Comparison of ENCODE assay signal across 14 cellular contexts in the genomic region with DNA sequence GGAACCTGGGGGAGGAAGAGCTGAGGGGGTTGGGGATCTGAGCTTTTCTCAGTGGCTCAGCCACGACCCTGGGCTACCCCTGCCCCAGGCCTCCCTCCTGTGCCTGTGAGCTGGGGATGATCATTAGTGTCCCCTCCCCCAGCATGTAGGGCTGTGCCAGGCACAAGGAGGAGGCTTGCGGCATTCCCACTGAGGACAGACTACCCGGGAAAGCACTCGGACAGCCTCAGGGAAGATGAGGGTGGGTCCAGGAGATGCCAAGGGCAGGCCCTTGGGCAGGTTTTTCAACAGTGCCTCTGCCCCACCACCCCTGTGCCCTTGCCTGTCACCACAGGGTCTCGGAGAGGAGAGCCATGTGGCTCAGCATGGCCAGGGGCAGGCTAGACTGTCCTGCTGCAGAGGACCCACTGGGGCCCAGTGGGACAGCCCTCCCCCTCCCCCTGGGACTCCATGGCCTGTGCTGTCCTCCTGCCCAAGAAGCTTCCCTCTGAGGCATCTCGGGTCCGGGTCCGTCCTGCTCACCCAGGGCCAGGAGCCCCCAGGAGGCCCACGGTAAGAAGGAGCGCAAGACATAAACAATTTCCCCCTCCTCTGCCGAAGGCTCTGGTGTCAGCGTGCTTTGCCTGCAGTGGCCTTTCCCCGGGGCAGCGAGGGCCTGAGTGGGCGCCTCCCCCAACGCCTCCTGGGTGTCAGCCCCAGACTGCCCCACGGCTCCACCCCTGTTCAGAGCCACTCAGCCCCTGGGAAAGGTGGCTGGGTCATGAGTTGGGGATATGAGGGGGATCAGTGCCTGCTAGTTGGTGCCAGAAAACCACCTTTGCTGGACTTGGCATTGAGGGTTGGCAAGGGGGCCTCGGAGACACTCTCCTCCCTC.
DNase-seq lines count a peak whose midpoint lies in the region; ATAC-seq and TF ChIP-seq lines count a peak whose summit lies in the region.
"Had no signal": no experiment of that assay in that cellular context is flagged by ENCODE, and none has a peak within 500 bp of the region (broad histone marks: within the 10 kb centered on the region; RNA-seq: fewer than 3 reads in every experiment).

No MANE protein-coding gene starts in this region.

- H3K27ac Mint-ChIP-seq in central memory CD8-positive, alpha-beta T cell (ENCODE audit: low read depth): peak overlapping the region; percentile 53
- no peak overlapping the region for H3K27ac Mint-ChIP-seq in mesothelial cell of epicardium
- no peak overlapping the region for H3K27ac Mint-ChIP-seq in activated T-helper 2 cell treated with anti-CD3 and anti-CD28 coated beads, Interferon-gamma antibody, Interleukin-2, Interleukin-4, amounts not matched to agents 10 μg/mL and 5 μg/mL and 100 μg/mL, durations not matched to agents 14 hours and 24 hours and 36 hours
- H3K27ac Mint-ChIP-seq: T-helper 2 cell treated with Interferon-gamma antibody and Interleukin-4, amounts not matched to agents 5 μg/mL and 100 μg/mL, for 36 hours had no signal

- H3K9me3 Mint-ChIP-seq in central memory CD8-positive, alpha-beta T cell: no peaks in the 10 kb centered on the region
- H3K9me3 Mint-ChIP-seq in mesothelial cell of epicardium: peaks cover 28% of the 10 kb centered on the region
- no peaks in the 10 kb centered on the region for H3K9me3 Mint-ChIP-seq in activated T-helper 2 cell treated with anti-CD3 and anti-CD28 coated beads, Interferon-gamma antibody, Interleukin-2, Interleukin-4, amounts not matched to agents 10 μg/mL and 5 μg/mL and 100 μg/mL, durations not matched to agents 14 hours and 24 hours and 36 hours
- H3K9me3 Mint-ChIP-seq: T-helper 2 cell treated with Interferon-gamma antibody and Interleukin-4, amounts not matched to agents 5 μg/mL and 100 μg/mL, for 36 hours had no signal

- peak; percentile 2 for DNase-seq in stimulated activated CD4-positive, alpha-beta T cell treated with anti-CD3 and anti-CD28 coated beads, Interleukin-4, amount 100 ng/mL, for 1 hour
- no peak for DNase-seq in stimulated activated CD4-positive, alpha-beta T cell treated with anti-CD3 and anti-CD28 coated beads, Interleukin-4, amount 100 ng/mL, for 4 hours
- no peak for DNase-seq in central memory CD8-positive, alpha-beta T cell (ENCODE audit: low spot score in 2 of 2)
- DNase-seq in mesothelial cell of epicardium (ENCODE audit: low spot score in 2 of 2, unreplicated experiment in 2 of 2) (peak; percentile 53 to 55), NCI-H1436 treated with DMSO at 0.1 percent for 48 hours (lab: John Stamatoyannopoulos, UW) (no peak), COR-L47 (lab: John Stamatoyannopoulos, UW) (no peak)
- no peak for DNase-seq in activated T-helper 2 cell treated with anti-CD3 and anti-CD28 coated beads, Interferon-gamma antibody, Interleukin-2, Interleukin-4, amounts not matched to agents 10 μg/mL and 5 μg/mL and 100 μg/mL, durations not matched to agents 14 hours and 24 hours and 36 hours (ENCODE audit: low spot score)
- DNase-seq: AML-193; effector memory CD4-positive, alpha-beta T cell; NCI-H345; PC-9 had no signal

- H3K36me3 Mint-ChIP-seq in central memory CD8-positive, alpha-beta T cell (ENCODE audit: insufficient read depth): no peaks in the 10 kb centered on the region
- peaks cover 16% of the 10 kb centered on the region for H3K36me3 Mint-ChIP-seq in mesothelial cell of epicardium
- H3K36me3 Mint-ChIP-seq in activated T-helper 2 cell treated with anti-CD3 and anti-CD28 coated beads, Interferon-gamma antibody, Interleukin-2, Interleukin-4, amounts not matched to agents 10 μg/mL and 5 μg/mL and 100 μg/mL, durations not matched to agents 14 hours and 24 hours and 36 hours (ENCODE audit: low read depth): no peaks in the 10 kb centered on the region

- intact Hi-C loops in activated T-helper 2 cell treated with anti-CD3 and anti-CD28 coated beads, Interferon-gamma antibody, Interleukin-2, Interleukin-4, amounts not matched to agents 10 μg/mL and 5 μg/mL and 100 μg/mL, durations not matched to agents 14 hours and 24 hours and 36 hours (cut with micrococcal nuclease): no loop called here

- no peak for ATAC-seq in central memory CD8-positive, alpha-beta T cell (replicated peaks; ENCODE audit: extremely low read depth, poor library complexity, severe bottlenecking)
- ATAC-seq in HG02885 (IDR thresholded peaks at IDR 0.05; ENCODE audit: poor library complexity, unreplicated experiment): no peak
- ATAC-seq: gastrocnemius medialis had no signal

- H3K27me3 Mint-ChIP-seq in central memory CD8-positive, alpha-beta T cell: no peaks in the 10 kb centered on the region
- no peaks in the 10 kb centered on the region for H3K27me3 Mint-ChIP-seq in mesothelial cell of epicardium (ENCODE audit: low read depth)
- no peaks in the 10 kb centered on the region for H3K27me3 Mint-ChIP-seq in activated T-helper 2 cell treated with anti-CD3 and anti-CD28 coated beads, Interferon-gamma antibody, Interleukin-2, Interleukin-4, amounts not matched to agents 10 μg/mL and 5 μg/mL and 100 μg/mL, durations not matched to agents 14 hours and 24 hours and 36 hours (ENCODE audit: low read depth)

- H3K4me3 Mint-ChIP-seq in central memory CD8-positive, alpha-beta T cell: no peak overlapping the region
- no peak overlapping the region for H3K4me3 Mint-ChIP-seq in mesothelial cell of epicardium
- no peak overlapping the region for H3K4me3 Mint-ChIP-seq in activated T-helper 2 cell treated with anti-CD3 and anti-CD28 coated beads, Interferon-gamma antibody, Interleukin-2, Interleukin-4, amounts not matched to agents 10 μg/mL and 5 μg/mL and 100 μg/mL, durations not matched to agents 14 hours and 24 hours and 36 hours (ENCODE audit: low read depth)
- H3K4me3 Mint-ChIP-seq: T-helper 2 cell treated with Interferon-gamma antibody and Interleukin-4, amounts not matched to agents 5 μg/mL and 100 μg/mL, for 36 hours had no signal

- H3K4me1 Mint-ChIP-seq in central memory CD8-positive, alpha-beta T cell: peaks cover 4% of the 10 kb centered on the region
- H3K4me1 Mint-ChIP-seq in mesothelial cell of epicardium: no peaks in the 10 kb centered on the region
- H3K4me1 Mint-ChIP-seq in activated T-helper 2 cell treated with anti-CD3 and anti-CD28 coated beads, Interferon-gamma antibody, Interleukin-2, Interleukin-4, amounts not matched to agents 10 μg/mL and 5 μg/mL and 100 μg/mL, durations not matched to agents 14 hours and 24 hours and 36 hours (ENCODE audit: low read depth): peaks cover 3% of the 10 kb centered on the region

- TF ChIP-seq CTCF in mesothelial cell of epicardium (IDR thresholded peaks at IDR 0.05; ENCODE audit: unreplicated experiment): no peak

Comparison
In these comparisons a context has a peak if more than half of its experiments do, and no peak if none do; other contexts are left out.
1. DNase-seq: peak in stimulated activated CD4-positive, alpha-beta T cell treated with anti-CD3 and anti-CD28 coated beads, Interleukin-4, amount 100 ng/mL, for 1 hour (single experiment) and mesothelial cell of epicardium (2 of 2); none in stimulated activated CD4-positive, alpha-beta T cell treated with anti-CD3 and anti-CD28 coated beads, Interleukin-4, amount 100 ng/mL, for 4 hours (0 of 2), central memory CD8-positive, alpha-beta T cell (0 of 2), activated T-helper 2 cell treated with anti-CD3 and anti-CD28 coated beads, Interferon-gamma antibody, Interleukin-2, Interleukin-4, amounts not matched to agents 10 μg/mL and 5 μg/mL and 100 μg/mL, durations not matched to agents 14 hours and 24 hours and 36 hours (single experiment), NCI-H1436 treated with DMSO at 0.1 percent for 48 hours (single experiment) and COR-L47 (single experiment).